In genomic region chr14:85531141-85531593, GRCh38 we compare ENCODE assay signal across 9 cellular contexts. TPM values are rescaled to one million over a fixed set of nuclear protein-coding genes. Genes with fewer than 3 reads are reported as not detected.
DNase-seq lines count a peak whose midpoint lies in the region; ATAC-seq, FAIRE-seq and TF ChIP-seq lines count a peak whose summit lies in the region.
"Had no signal": no experiment of that assay in that cellular context is flagged by ENCODE, and none has a peak within 500 bp of the region (broad histone marks: within the 10 kb centered on the region; RNA-seq: fewer than 3 reads in every experiment).

No MANE protein-coding gene starts in this region.

- TF ChIP-seq POLR2A in body of pancreas (IDR thresholded peaks at IDR 0.05) = peak; percentile 32 to 65 (median 62)
- TF ChIP-seq POLR2A in H54 (IDR thresholded peaks at IDR 0.05; ENCODE audit: low read depth, low read length) = no peak

- FAIRE-seq in H54 (lab: Jason Lieb, UNC) = no peak

- TF ChIP-seq CTCF in HL-60 (IDR thresholded peaks at IDR 0.05; ENCODE audit: insufficient read depth, low read length) (no peak), body of pancreas (IDR thresholded peaks at IDR 0.05) (no peak)

- H3K27me3 ChIP-seq in HL-60 (ENCODE audit: insufficient read depth, poor library complexity, severe bottlenecking) = peaks cover 64% of the 10 kb centered on the region
- no peaks in the 10 kb centered on the region for H3K27me3 ChIP-seq in body of pancreas
- H3K27me3 ChIP-seq in iPS-20b (ENCODE audit: insufficient read depth, low read length) = peaks cover 80% of the 10 kb centered on the region
- H3K27me3 ChIP-seq in skeletal muscle satellite cell (ENCODE audit: control insufficient read depth, insufficient read depth, low read length) = no peaks in the 10 kb centered on the region

- H3K4me2 ChIP-seq in skeletal muscle satellite cell (ENCODE audit: low read length) = peak overlapping the region; percentile 98

- H3K36me3 ChIP-seq in body of pancreas (replicated peaks in 1 of 2; ENCODE audit: insufficient read depth in 1 of 2, low read depth in 2 of 2) (no peaks in the 10 kb centered on the region), iPS-20b (ENCODE audit: insufficient read depth, low read depth, low read length) (no peaks in the 10 kb centered on the region), skeletal muscle satellite cell (ENCODE audit: insufficient read depth, low read length) (no peaks in the 10 kb centered on the region)

- H3K4me3 ChIP-seq in HL-60 (replicated peaks; ENCODE audit: insufficient read depth, low read length) (peak overlapping the region; percentile 32), body of pancreas (peak overlapping the region; percentile 55 to 73), iPS-20b (ENCODE audit: low read length) (peak overlapping the region; percentile 86), skeletal muscle satellite cell (ENCODE audit: low read length) (peak overlapping the region; percentile 75)

- intact Hi-C loops in body of pancreas (cut with DNase I) = no loop called here

- ATAC-seq in body of pancreas (peak; percentile 33), GM21381 (IDR thresholded peaks at IDR 0.05; ENCODE audit: unreplicated experiment) (no peak)

- H3K9me3 ChIP-seq in body of pancreas = no peaks in the 10 kb centered on the region
- H3K9me3 ChIP-seq in iPS-20b (ENCODE audit: insufficient read depth, low read depth, low read length) = no peaks in the 10 kb centered on the region
- no peaks in the 10 kb centered on the region for H3K9me3 ChIP-seq in skeletal muscle satellite cell (replicated peaks; ENCODE audit: low read length)

- H3K9ac ChIP-seq in iPS-20b (ENCODE audit: low read depth, low read length) (no peak overlapping the region; the same call in 1 of the 2 replicates), skeletal muscle satellite cell (ENCODE audit: low read depth, low read length) (peak overlapping the region; percentile 90)

- 1 to 3% methylated on average over 19 to 29 of the region's 29 CpGs for WGBS in body of pancreas, 2 donors

- peak in 1 of 2 experiments; percentile 9 for DNase-seq in HL-60 (ENCODE audit: low read depth in 1 of 2, low spot score in 1 of 2)
- peak; percentile 71 to 73 (median 72) for DNase-seq in body of pancreas
- no peak for DNase-seq in NCI-H1048 (lab: John Stamatoyannopoulos, UW)
- no peak for DNase-seq in H54 (ENCODE audit: insufficient read length, low spot score)
- no peak for DNase-seq in NCI-H345 treated with DMSO at 0.1 percent for 48 hours (lab: John Stamatoyannopoulos, UW; ENCODE audit: unreplicated experiment)
- DNase-seq: activated CD4-positive, alpha-beta T cell treated with anti-CD3 and anti-CD28 coated beads, Interleukin-2, amount 10 ng/mL, durations not matched to agents 7 days and 5 days had no signal

- peaks cover 23% of the 10 kb centered on the region for H3K4me1 ChIP-seq in body of pancreas
- peaks cover 25% of the 10 kb centered on the region; the same call in 1 of the 2 replicates for H3K4me1 ChIP-seq in iPS-20b (ENCODE audit: insufficient read depth, low read length)
- peaks cover 46% of the 10 kb centered on the region for H3K4me1 ChIP-seq in skeletal muscle satellite cell (ENCODE audit: control insufficient read depth, insufficient read depth, low read length)

- H3K27ac ChIP-seq in HL-60 (replicated peaks) = no peak overlapping the region
- peak overlapping the region; percentile 75 to 91 (median 84) for H3K27ac ChIP-seq in body of pancreas
- H3K27ac ChIP-seq in iPS-20b (ENCODE audit: low read length) = no peak overlapping the region

RNA-seq across cellular contexts. Expression of gene FLRT2, which starts 1.2 kb away (rescaled TPM):
- total RNA-seq in body of pancreas = 100 to 1,000 TPM in 1 of 2 donors, 10 to 100 TPM in 1; 37.6 to 114 TPM
- 10.7 and 29.7 TPM in 2 replicates for total RNA-seq in skeletal muscle satellite cell (2012; rRNA removed)
- total RNA-seq: activated CD4-positive, alpha-beta T cell treated with anti-CD3 and anti-CD28 coated beads, Interleukin-2, amount 10 ng/mL, durations not matched to agents 7 days and 5 days had no signal

Comparison
In these comparisons a context has a peak if more than half of its experiments do, and no peak if none do; other contexts are left out.
1. DNase-seq: peak in body of pancreas (4 of 4); none in NCI-H1048 (single experiment), H54 (single experiment) and NCI-H345 treated with DMSO at 0.1 percent for 48 hours (single experiment).
2. H3K27ac ChIP-seq: peak in body of pancreas (4 of 4); none in HL-60 (single experiment) and iPS-20b (single experiment).
3. H3K4me3 ChIP-seq: peak in every context shown above with its lines; median percentile 86 in iPS-20b; 75 in skeletal muscle satellite cell; 64 in body of pancreas; 32 in HL-60.